ENCODE assay signal across 1 cellular context in the genomic region with DNA sequence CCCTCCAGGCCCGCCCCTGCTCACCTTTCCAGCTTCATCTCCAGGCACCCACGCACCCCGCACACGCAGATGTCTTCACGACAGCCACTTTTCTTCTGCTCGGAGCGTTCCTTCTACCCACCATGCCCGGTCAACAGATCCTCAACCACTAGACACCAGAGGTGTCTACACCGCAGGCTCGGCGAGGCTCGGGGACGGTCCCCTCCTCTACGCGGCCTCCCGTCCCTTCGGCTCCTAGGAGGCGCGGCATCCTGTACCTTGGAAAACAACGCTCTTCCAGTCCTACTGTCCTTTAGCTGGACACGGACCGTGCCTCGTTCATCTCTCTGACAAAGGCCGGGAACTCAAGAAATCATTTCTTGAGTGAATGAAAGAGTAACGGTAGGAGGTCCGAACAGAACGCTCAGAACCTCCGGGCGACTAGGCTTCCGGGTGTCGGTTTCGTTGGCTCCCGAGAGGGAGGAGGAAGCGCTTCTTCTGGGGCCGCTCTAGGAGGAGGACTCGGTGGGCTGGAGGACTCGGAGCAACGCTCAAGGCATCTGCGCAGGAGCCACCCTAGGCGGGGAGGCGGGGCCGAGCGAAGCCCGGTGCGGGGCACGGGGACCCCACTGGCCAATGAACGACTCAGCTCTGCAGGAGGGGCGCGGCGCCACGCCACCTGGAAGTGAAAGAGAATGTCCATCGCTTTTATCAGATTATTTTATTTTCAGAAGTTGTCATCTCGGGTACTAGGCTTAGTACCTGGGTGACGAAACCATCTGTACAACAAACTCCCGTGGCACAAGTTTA.
TF ChIP-seq lines count a peak whose summit lies in the region.

No MANE protein-coding gene starts in this region.

TF ChIP-seq in GM12878, 131 proteins besides CTCF, POLR2A, EP300 and RAD21 (continued from another document):
- TF ChIP-seq, protein P1, sequence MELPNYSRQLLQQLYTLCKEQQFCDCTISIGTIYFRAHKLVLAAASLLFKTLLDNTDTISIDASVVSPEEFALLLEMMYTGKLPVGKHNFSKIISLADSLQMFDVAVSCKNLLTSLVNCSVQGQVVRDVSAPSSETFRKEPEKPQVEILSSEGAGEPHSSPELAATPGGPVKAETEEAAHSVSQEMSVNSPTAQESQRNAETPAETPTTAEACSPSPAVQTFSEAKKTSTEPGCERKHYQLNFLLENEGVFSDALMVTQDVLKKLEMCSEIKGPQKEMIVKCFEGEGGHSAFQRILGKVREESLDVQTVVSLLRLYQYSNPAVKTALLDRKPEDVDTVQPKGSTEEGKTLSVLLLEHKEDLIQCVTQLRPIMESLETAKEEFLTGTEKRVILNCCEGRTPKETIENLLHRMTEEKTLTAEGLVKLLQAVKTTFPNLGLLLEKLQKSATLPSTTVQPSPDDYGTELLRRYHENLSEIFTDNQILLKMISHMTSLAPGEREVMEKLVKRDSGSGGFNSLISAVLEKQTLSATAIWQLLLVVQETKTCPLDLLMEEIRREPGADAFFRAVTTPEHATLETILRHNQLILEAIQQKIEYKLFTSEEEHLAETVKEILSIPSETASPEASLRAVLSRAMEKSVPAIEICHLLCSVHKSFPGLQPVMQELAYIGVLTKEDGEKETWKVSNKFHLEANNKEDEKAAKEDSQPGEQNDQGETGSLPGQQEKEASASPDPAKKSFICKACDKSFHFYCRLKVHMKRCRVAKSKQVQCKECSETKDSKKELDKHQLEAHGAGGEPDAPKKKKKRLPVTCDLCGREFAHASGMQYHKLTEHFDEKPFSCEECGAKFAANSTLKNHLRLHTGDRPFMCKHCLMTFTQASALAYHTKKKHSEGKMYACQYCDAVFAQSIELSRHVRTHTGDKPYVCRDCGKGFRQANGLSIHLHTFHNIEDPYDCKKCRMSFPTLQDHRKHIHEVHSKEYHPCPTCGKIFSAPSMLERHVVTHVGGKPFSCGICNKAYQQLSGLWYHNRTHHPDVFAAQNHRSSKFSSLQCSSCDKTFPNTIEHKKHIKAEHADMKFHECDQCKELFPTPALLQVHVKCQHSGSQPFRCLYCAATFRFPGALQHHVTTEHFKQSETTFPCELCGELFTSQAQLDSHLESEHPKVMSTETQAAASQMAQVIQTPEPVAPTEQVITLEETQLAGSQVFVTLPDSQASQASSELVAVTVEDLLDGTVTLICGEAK (IDR thresholded peaks at IDR 0.05; ENCODE audit: borderline replicate concordance): peak; percentile 84; the same call in 1 of the 2 replicates
- TF ChIP-seq CBX5 (IDR thresholded peaks at IDR 0.05; ENCODE audit: low read depth): no peak
- no peak for TF ChIP-seq ZNF622 (IDR thresholded peaks at IDR 0.05)
- no peak for TF ChIP-seq CBFB (IDR thresholded peaks at IDR 0.05; ENCODE audit: low read depth)
- TF ChIP-seq ZNF217 (IDR thresholded peaks at IDR 0.05): no peak
- TF ChIP-seq BHLHE40 (IDR thresholded peaks at IDR 0.05; ENCODE audit: borderline replicate concordance in 1 of 2, low read depth in 2 of 2, low read length in 1 of 2): peak; percentile 44 to 58; a peak in 2 of 4 replicates
- no peak for TF ChIP-seq TCF7 (IDR thresholded peaks at IDR 0.05; ENCODE audit: borderline replicate concordance)
- no peak for TF ChIP-seq BMI1 (IDR thresholded peaks at IDR 0.05; ENCODE audit: borderline replicate concordance)
- peak; percentile 66; the same call in 1 of the 2 replicates for TF ChIP-seq RB1 (IDR thresholded peaks at IDR 0.05; ENCODE audit: borderline replicate concordance)
- no peak for TF ChIP-seq STAT3 (IDR thresholded peaks at IDR 0.05; ENCODE audit: low read depth, low read length)
- no peak for TF ChIP-seq SMARCA5 (IDR thresholded peaks at IDR 0.05)
- no peak for TF ChIP-seq RFX5 (IDR thresholded peaks at IDR 0.05; ENCODE audit: low read depth, low read length)
- no peak for TF ChIP-seq SREBF2 (IDR thresholded peaks at IDR 0.05; ENCODE audit: low read length)
- peak; percentile 84; the same call in 1 of the 2 replicates for TF ChIP-seq TAF1 (IDR thresholded peaks at IDR 0.05; ENCODE audit: borderline replicate concordance, low read depth, low read length)
- no peak for TF ChIP-seq SUZ12 (IDR thresholded peaks at IDR 0.05; ENCODE audit: unreplicated experiment)
- TF ChIP-seq RCOR1 (conservative IDR thresholded peaks at IDR 0.05; ENCODE audit: low read depth, low read length): no peak; the same call in 1 of the 2 replicates
- TF ChIP-seq ASH2L (IDR thresholded peaks at IDR 0.05; ENCODE audit: borderline replicate concordance, low read depth): no peak; the same call in 1 of the 2 replicates
- no peak for TF ChIP-seq MEF2A (IDR thresholded peaks at IDR 0.05; ENCODE audit: insufficient read depth, low read depth, low read length)
- TF ChIP-seq RAD51 (IDR thresholded peaks at IDR 0.05): peak; percentile 92
- TF ChIP-seq PAX8 (IDR thresholded peaks at IDR 0.05): no peak
- TF ChIP-seq, protein P2, sequence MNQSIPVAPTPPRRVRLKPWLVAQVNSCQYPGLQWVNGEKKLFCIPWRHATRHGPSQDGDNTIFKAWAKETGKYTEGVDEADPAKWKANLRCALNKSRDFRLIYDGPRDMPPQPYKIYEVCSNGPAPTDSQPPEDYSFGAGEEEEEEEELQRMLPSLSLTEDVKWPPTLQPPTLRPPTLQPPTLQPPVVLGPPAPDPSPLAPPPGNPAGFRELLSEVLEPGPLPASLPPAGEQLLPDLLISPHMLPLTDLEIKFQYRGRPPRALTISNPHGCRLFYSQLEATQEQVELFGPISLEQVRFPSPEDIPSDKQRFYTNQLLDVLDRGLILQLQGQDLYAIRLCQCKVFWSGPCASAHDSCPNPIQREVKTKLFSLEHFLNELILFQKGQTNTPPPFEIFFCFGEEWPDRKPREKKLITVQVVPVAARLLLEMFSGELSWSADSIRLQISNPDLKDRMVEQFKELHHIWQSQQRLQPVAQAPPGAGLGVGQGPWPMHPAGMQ (IDR thresholded peaks at IDR 0.05; ENCODE audit: borderline replicate concordance): no peak
- no peak for TF ChIP-seq HDAC6 (IDR thresholded peaks at IDR 0.05; ENCODE audit: unreplicated experiment)
- TF ChIP-seq ZBED1 (IDR thresholded peaks at IDR 0.05; ENCODE audit: borderline replicate concordance): no peak
- no peak for TF ChIP-seq NFYA (IDR thresholded peaks at IDR 0.05; ENCODE audit: borderline replicate concordance, low read depth, low read length)
- TF ChIP-seq ZNF274 (IDR thresholded peaks at IDR 0.05; ENCODE audit: insufficient read depth, insufficient read length): no peak
- TF ChIP-seq, protein P3, sequence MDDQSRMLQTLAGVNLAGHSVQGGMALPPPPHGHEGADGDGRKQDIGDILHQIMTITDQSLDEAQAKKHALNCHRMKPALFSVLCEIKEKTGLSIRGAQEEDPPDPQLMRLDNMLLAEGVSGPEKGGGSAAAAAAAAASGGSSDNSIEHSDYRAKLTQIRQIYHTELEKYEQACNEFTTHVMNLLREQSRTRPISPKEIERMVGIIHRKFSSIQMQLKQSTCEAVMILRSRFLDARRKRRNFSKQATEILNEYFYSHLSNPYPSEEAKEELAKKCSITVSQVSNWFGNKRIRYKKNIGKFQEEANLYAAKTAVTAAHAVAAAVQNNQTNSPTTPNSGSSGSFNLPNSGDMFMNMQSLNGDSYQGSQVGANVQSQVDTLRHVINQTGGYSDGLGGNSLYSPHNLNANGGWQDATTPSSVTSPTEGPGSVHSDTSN (IDR thresholded peaks at IDR 0.05; ENCODE audit: insufficient replicate concordance, low read depth, low read length): no peak
- TF ChIP-seq, protein P4, sequence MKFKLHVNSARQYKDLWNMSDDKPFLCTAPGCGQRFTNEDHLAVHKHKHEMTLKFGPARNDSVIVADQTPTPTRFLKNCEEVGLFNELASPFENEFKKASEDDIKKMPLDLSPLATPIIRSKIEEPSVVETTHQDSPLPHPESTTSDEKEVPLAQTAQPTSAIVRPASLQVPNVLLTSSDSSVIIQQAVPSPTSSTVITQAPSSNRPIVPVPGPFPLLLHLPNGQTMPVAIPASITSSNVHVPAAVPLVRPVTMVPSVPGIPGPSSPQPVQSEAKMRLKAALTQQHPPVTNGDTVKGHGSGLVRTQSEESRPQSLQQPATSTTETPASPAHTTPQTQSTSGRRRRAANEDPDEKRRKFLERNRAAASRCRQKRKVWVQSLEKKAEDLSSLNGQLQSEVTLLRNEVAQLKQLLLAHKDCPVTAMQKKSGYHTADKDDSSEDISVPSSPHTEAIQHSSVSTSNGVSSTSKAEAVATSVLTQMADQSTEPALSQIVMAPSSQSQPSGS (IDR thresholded peaks at IDR 0.05; ENCODE audit: low read length): no peak
- TF ChIP-seq MXI1 (IDR thresholded peaks at IDR 0.05; ENCODE audit: low read depth, low read length): no peak
- TF ChIP-seq, protein P5, sequence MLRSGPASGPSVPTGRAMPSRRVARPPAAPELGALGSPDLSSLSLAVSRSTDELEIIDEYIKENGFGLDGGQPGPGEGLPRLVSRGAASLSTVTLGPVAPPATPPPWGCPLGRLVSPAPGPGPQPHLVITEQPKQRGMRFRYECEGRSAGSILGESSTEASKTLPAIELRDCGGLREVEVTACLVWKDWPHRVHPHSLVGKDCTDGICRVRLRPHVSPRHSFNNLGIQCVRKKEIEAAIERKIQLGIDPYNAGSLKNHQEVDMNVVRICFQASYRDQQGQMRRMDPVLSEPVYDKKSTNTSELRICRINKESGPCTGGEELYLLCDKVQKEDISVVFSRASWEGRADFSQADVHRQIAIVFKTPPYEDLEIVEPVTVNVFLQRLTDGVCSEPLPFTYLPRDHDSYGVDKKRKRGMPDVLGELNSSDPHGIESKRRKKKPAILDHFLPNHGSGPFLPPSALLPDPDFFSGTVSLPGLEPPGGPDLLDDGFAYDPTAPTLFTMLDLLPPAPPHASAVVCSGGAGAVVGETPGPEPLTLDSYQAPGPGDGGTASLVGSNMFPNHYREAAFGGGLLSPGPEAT (IDR thresholded peaks at IDR 0.05; ENCODE audit: low read depth): peak; percentile 73; the same call in 1 of the 2 replicates
- no peak for TF ChIP-seq ZNF24 (IDR thresholded peaks at IDR 0.05)
- no peak for TF ChIP-seq WRNIP1 (IDR thresholded peaks at IDR 0.05; ENCODE audit: borderline replicate concordance, low read depth, low read length)
